33 cellular contexts compared by ENCODE assay signal in the genomic region with DNA sequence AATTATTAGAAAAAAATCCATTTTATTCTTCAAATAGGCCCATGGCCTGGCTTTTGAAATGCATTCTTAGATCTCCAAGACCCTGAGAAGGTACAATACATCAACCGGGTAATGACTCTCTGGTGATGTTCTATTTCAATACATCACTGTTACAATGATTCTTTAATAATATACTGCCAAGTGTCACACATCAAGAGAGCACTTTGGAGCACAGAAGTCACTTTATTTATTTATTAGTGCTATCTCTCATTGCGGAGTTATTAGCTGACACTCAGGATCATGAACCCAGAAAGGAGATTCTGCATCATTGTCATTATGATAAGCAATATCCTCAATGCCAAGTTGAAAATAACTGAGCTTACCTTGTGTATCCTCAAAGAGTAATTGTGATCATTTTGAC.
DNase-seq lines count a peak whose midpoint lies in the region; ATAC-seq and TF ChIP-seq lines count a peak whose summit lies in the region.
"Had no signal": no experiment of that assay in that cellular context is flagged by ENCODE, and none has a peak within 500 bp of the region (broad histone marks: within the 10 kb centered on the region; RNA-seq: fewer than 3 reads in every experiment).

No MANE protein-coding gene starts in this region.

- peak; percentile 48 for DNase-seq in NCI-H2227 (lab: John Stamatoyannopoulos, UW; ENCODE audit: unreplicated experiment)
- DNase-seq in NCI-H2227 treated with DMSO at 0.1 percent for 48 hours (lab: John Stamatoyannopoulos, UW), result peak; percentile 37
- DNase-seq in heart left ventricle, result no peak
- no peak for DNase-seq in endothelial cell (ENCODE audit: low spot score)
- DNase-seq: 8988T; ACHN; AML-193; BE2C; C1 segment of cervical spinal cord; Caco-2; Calu3; CD4-positive, alpha-beta memory T cell; CD4-positive, alpha-beta T cell; CD4-positive, CD25-positive, alpha-beta regulatory T cell; CD8-positive, alpha-beta memory T cell; CD8-positive, alpha-beta T cell; COR-L47; DMS 273 treated with DMSO at 0.1 percent for 48 hours; DMS153; DMS53; DMS79; DMS79 treated with DMSO at 0.1 percent for 48 hours; DND-41; EL had no signal

- H3K4me1 Mint-ChIP-seq in endothelial cell (ENCODE audit: unreplicated experiment), result no peaks in the 10 kb centered on the region
- H3K4me1 Mint-ChIP-seq: B cell; CD14-positive monocyte; CD4-positive, alpha-beta memory T cell; CD4-positive, CD25-positive, alpha-beta regulatory T cell; CD8-positive, alpha-beta memory T cell had no signal

- ATAC-seq in GM21529 (IDR thresholded peaks at IDR 0.05; ENCODE audit: unreplicated experiment), result no peak
- no peak for ATAC-seq in heart left ventricle
- ATAC-seq: A549; CD8-positive, alpha-beta T cell had no signal

- H3K9me3 Mint-ChIP-seq in endothelial cell (ENCODE audit: unreplicated experiment), result no peaks in the 10 kb centered on the region

- H3K27me3 ChIP-seq in neural cell (ENCODE audit: insufficient read depth, low read depth, low read length) (no peaks in the 10 kb centered on the region), heart left ventricle (no peaks in the 10 kb centered on the region)
- H3K27me3 ChIP-seq: BE2C; BLaER1; BLaER1 treated with 17β-estradiol and CSF1 and Interleukin-3, amounts not matched to agents 10 nM and 100 nM had no signal

- no peak overlapping the region for H3K4me2 ChIP-seq in neural cell (ENCODE audit: low read length)
- H3K4me2 ChIP-seq: A549; BLaER1; BLaER1 treated with 17β-estradiol and CSF1 and Interleukin-3, amounts not matched to agents 10 nM and 100 nM had no signal

- no peaks in the 10 kb centered on the region for H3K4me1 ChIP-seq in heart left ventricle
- H3K4me1 ChIP-seq: A549; BE2C; BLaER1; BLaER1 treated with 17β-estradiol and CSF1 and Interleukin-3, amounts not matched to agents 10 nM and 100 nM; Caco-2 had no signal

- no peaks in the 10 kb centered on the region for H4K20me1 ChIP-seq in neural cell (ENCODE audit: insufficient read depth)
- H4K20me1 ChIP-seq: BLaER1; BLaER1 treated with 17β-estradiol and CSF1 and Interleukin-3, amounts not matched to agents 10 nM and 100 nM had no signal

- H3K9me3 ChIP-seq in neural cell (ENCODE audit: low read length) (no peaks in the 10 kb centered on the region), heart left ventricle (peaks cover 0 to 21% (median 4%) of the 10 kb centered on the region in 12 donors)
- H3K9me3 ChIP-seq: A549, BE2C had no signal

- no peaks in the 10 kb centered on the region for H3K9me2 ChIP-seq in neural cell (ENCODE audit: insufficient read depth, low read length)

- no peak overlapping the region for H2AFZ ChIP-seq in neural cell (ENCODE audit: low read depth, low read length)

- TF ChIP-seq CTCF in neural cell (IDR thresholded peaks at IDR 0.05; ENCODE audit: poor library complexity, severe bottlenecking), result no peak
- no peak for TF ChIP-seq CTCF in heart left ventricle (IDR thresholded peaks at IDR 0.05)
- no peak for TF ChIP-seq CTCF in endothelial cell (IDR thresholded peaks at IDR 0.05; ENCODE audit: unreplicated experiment)

- H3K27me3 Mint-ChIP-seq in endothelial cell (ENCODE audit: unreplicated experiment), result no peaks in the 10 kb centered on the region
- H3K27me3 Mint-ChIP-seq: B cell; CD4-positive, alpha-beta memory T cell; CD4-positive, alpha-beta T cell; CD4-positive, CD25-positive, alpha-beta regulatory T cell; CD8-positive, alpha-beta memory T cell had no signal

- no peaks in the 10 kb centered on the region for H3K36me3 Mint-ChIP-seq in endothelial cell (ENCODE audit: low read depth, unreplicated experiment)
- H3K36me3 Mint-ChIP-seq: CD14-positive monocyte; CD4-positive, alpha-beta memory T cell; CD4-positive, CD25-positive, alpha-beta regulatory T cell; CD8-positive, alpha-beta memory T cell; CD8-positive, alpha-beta T cell had no signal

- no peak overlapping the region for H3K27ac Mint-ChIP-seq in endothelial cell (ENCODE audit: unreplicated experiment)
- H3K27ac Mint-ChIP-seq: B cell; CD14-positive monocyte; CD4-positive, alpha-beta memory T cell; CD4-positive, alpha-beta T cell; CD4-positive, CD25-positive, alpha-beta regulatory T cell; CD8-positive, alpha-beta memory T cell; CD8-positive, alpha-beta T cell had no signal

- H3K36me3 ChIP-seq in neural cell (ENCODE audit: insufficient read depth, low read length) (no peaks in the 10 kb centered on the region), heart left ventricle (no peaks in the 10 kb centered on the region)
- H3K36me3 ChIP-seq: BE2C; BLaER1; BLaER1 treated with 17β-estradiol and CSF1 and Interleukin-3, amounts not matched to agents 10 nM and 100 nM had no signal

- intact Hi-C loops in heart left ventricle (cut with DNase I), result no loop called here

- H3K4me3 ChIP-seq in neural cell (ENCODE audit: low read length), result no peak overlapping the region
- no peak overlapping the region for H3K4me3 ChIP-seq in heart left ventricle
- H3K4me3 ChIP-seq: A549; BLaER1; BLaER1 treated with 17β-estradiol and CSF1 and Interleukin-3, amounts not matched to agents 10 nM and 100 nM had no signal

- H3K79me2 ChIP-seq in neural cell (replicated peaks; ENCODE audit: insufficient read depth, low read length), result no peaks in the 10 kb centered on the region

- H3K4me3 Mint-ChIP-seq in endothelial cell (ENCODE audit: unreplicated experiment), result no peak overlapping the region
- H3K4me3 Mint-ChIP-seq: B cell; CD14-positive monocyte; CD4-positive, alpha-beta memory T cell; CD4-positive, alpha-beta T cell; CD4-positive, CD25-positive, alpha-beta regulatory T cell; CD8-positive, alpha-beta memory T cell; CD8-positive, alpha-beta T cell had no signal

- TF ChIP-seq POLR2A in heart left ventricle (IDR thresholded peaks at IDR 0.05), result no peak

- no peak overlapping the region for H3K9ac ChIP-seq in neural cell (ENCODE audit: low read length)
- H3K9ac ChIP-seq: BLaER1; BLaER1 treated with 17β-estradiol and CSF1 and Interleukin-3, amounts not matched to agents 10 nM and 100 nM had no signal

- H3F3A ChIP-seq in neural cell (ENCODE audit: insufficient read depth, low read length, poor library complexity, severe bottlenecking), result no peaks in the 10 kb centered on the region

- peak overlapping the region; percentile 15 for H3K27ac ChIP-seq in neural cell (ENCODE audit: low read length)
- H3K27ac ChIP-seq in heart left ventricle, result no peak overlapping the region
- H3K27ac ChIP-seq: 22Rv1; A549; BLaER1; BLaER1 treated with 17β-estradiol and CSF1 and Interleukin-3, amounts not matched to agents 10 nM and 100 nM; C4-2B had no signal

- TF ChIP-seq EP300 in neural cell (conservative IDR thresholded peaks at IDR 0.05; ENCODE audit: poor library complexity, severe bottlenecking), result peak; percentile 92

- TF ChIP-seq RAD21 in neural cell (conservative IDR thresholded peaks at IDR 0.05), result no peak

- WGBS in heart left ventricle, 4 donors, result 73 to 78% (median 74%) methylated on average over 2 of the region's 2 CpGs

TF ChIP-seq in neural cell, 6 proteins besides CTCF, POLR2A, EP300 and RAD21:
- TF ChIP-seq TAF1 (IDR thresholded peaks at IDR 0.05; ENCODE audit: low read depth) (no peak), POLR2AphosphoS5 (IDR thresholded peaks at IDR 0.05) (peak; percentile 63)
- TF ChIP-seq, protein P1, sequence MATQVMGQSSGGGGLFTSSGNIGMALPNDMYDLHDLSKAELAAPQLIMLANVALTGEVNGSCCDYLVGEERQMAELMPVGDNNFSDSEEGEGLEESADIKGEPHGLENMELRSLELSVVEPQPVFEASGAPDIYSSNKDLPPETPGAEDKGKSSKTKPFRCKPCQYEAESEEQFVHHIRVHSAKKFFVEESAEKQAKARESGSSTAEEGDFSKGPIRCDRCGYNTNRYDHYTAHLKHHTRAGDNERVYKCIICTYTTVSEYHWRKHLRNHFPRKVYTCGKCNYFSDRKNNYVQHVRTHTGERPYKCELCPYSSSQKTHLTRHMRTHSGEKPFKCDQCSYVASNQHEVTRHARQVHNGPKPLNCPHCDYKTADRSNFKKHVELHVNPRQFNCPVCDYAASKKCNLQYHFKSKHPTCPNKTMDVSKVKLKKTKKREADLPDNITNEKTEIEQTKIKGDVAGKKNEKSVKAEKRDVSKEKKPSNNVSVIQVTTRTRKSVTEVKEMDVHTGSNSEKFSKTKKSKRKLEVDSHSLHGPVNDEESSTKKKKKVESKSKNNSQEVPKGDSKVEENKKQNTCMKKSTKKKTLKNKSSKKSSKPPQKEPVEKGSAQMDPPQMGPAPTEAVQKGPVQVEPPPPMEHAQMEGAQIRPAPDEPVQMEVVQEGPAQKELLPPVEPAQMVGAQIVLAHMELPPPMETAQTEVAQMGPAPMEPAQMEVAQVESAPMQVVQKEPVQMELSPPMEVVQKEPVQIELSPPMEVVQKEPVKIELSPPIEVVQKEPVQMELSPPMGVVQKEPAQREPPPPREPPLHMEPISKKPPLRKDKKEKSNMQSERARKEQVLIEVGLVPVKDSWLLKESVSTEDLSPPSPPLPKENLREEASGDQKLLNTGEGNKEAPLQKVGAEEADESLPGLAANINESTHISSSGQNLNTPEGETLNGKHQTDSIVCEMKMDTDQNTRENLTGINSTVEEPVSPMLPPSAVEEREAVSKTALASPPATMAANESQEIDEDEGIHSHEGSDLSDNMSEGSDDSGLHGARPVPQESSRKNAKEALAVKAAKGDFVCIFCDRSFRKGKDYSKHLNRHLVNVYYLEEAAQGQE (IDR thresholded peaks at IDR 0.05; ENCODE audit: borderline replicate concordance), result peak; percentile 62
TF ChIP-seq in neural cell: peak in this region for 2.

Comparison
In these comparisons a context has a peak if more than half of its experiments do, and no peak if none do; other contexts are left out.
1. DNase-seq: peak in NCI-H2227 (single experiment) and NCI-H2227 treated with DMSO at 0.1 percent for 48 hours (single experiment); none in heart left ventricle (0 of 5) and endothelial cell (single experiment).